1 cellular context compared by ENCODE assay signal in genomic region chr2:56540467-56540866, GRCh38.
TF ChIP-seq lines count a peak whose summit lies in the region.

No MANE protein-coding gene starts in this region.

TF ChIP-seq in SK-N-SH, 30 proteins besides CTCF, POLR2A, EP300 and RAD21 (continued from another document):
- TF ChIP-seq PBX3 (IDR thresholded peaks at IDR 0.05) (peak; percentile 11; the same call in 1 of the 2 replicates), RCOR1 (IDR thresholded peaks at IDR 0.05; ENCODE audit: low read length) (no peak), POLR2AphosphoS5 (IDR thresholded peaks at IDR 0.05; ENCODE audit: low read depth, low read length) (no peak), NRF1 (IDR thresholded peaks at IDR 0.05; ENCODE audit: low read depth, low read length) (no peak), ZBTB33 (IDR thresholded peaks at IDR 0.05; ENCODE audit: borderline replicate concordance, low read depth) (no peak), USF1 (IDR thresholded peaks at IDR 0.05; ENCODE audit: borderline replicate concordance, low read depth) (no peak)
